Comparison of ENCODE assay signal across 13 cellular contexts in genomic region chr2:113258748-113259147, GRCh38. TPM values are rescaled to one million over a fixed set of nuclear protein-coding genes. Genes with fewer than 3 reads are reported as not detected.
DNase-seq lines count a peak whose midpoint lies in the region; ATAC-seq and TF ChIP-seq lines count a peak whose summit lies in the region.
"Had no signal": no experiment of that assay in that cellular context is flagged by ENCODE, and none has a peak within 500 bp of the region (broad histone marks: within the 10 kb centered on the region; RNA-seq: fewer than 3 reads in every experiment).

No MANE protein-coding gene starts in this region.

- H3K4me1 Mint-ChIP-seq in nephron, result peaks cover 29% of the 10 kb centered on the region

- no peak for TF ChIP-seq CTCF in WERI-Rb-1 (IDR thresholded peaks at IDR 0.05; ENCODE audit: low read depth, low read length)
- TF ChIP-seq CTCF in nephron (IDR thresholded peaks at IDR 0.05; ENCODE audit: unreplicated experiment in 3 of 3), result no peak
- TF ChIP-seq CTCF in upper lobe of right lung (IDR thresholded peaks at IDR 0.05), result no peak

- H3K27ac Mint-ChIP-seq in nephron, result peak overlapping the region in 2 of 3 experiments; percentile 7 to 28

- H3K4me3 Mint-ChIP-seq in nephron, result no peak overlapping the region

- H3K4me3 ChIP-seq in WERI-Rb-1 (ENCODE audit: low read depth, low read length) (no peak overlapping the region; the same call in 1 of the 2 replicates), upper lobe of right lung (no peak overlapping the region)
- H3K4me3 ChIP-seq: A549 had no signal

- ATAC-seq in upper lobe of right lung (peak; percentile 33), HG03354 (IDR thresholded peaks at IDR 0.05; ENCODE audit: poor library complexity, severe bottlenecking, unreplicated experiment) (no peak)
- ATAC-seq: A549 had no signal

- H3K27ac ChIP-seq in WERI-Rb-1 (peak overlapping the region; percentile 55), upper lobe of right lung (no peak overlapping the region)

- H3K27me3 Mint-ChIP-seq in nephron (ENCODE audit: low read depth), result peaks cover 21% of the 10 kb centered on the region

- peaks cover 2% of the 10 kb centered on the region for H3K4me1 ChIP-seq in upper lobe of right lung

- no peaks in the 10 kb centered on the region for H3K36me3 ChIP-seq in WERI-Rb-1
- no peaks in the 10 kb centered on the region for H3K36me3 ChIP-seq in upper lobe of right lung

- peak; percentile 91 for DNase-seq in NCI-H82 (lab: John Stamatoyannopoulos, UW)
- DNase-seq in WERI-Rb-1, result peak; percentile 79
- DNase-seq in upper lobe of right lung, result no peak
- no peak for DNase-seq in cerebellar cortex (ENCODE audit: low spot score)
- no peak for DNase-seq in DMS53 treated with DMSO at 0.1 percent for 48 hours (lab: John Stamatoyannopoulos, UW; ENCODE audit: unreplicated experiment)
- DNase-seq: DMS79 treated with DMSO at 0.1 percent for 48 hours, EL, HCEC 1CT, IMR-90, KBM-7 had no signal

- no peaks in the 10 kb centered on the region for H3K27me3 ChIP-seq in WERI-Rb-1 (ENCODE audit: insufficient read depth, low read depth, severe bottlenecking)
- H3K27me3 ChIP-seq in upper lobe of right lung, result no peaks in the 10 kb centered on the region

- intact Hi-C loops in upper lobe of right lung (cut with DNase I), result no loop called here

- H3K36me3 Mint-ChIP-seq in nephron (ENCODE audit: low read depth), result peaks cover 31% of the 10 kb centered on the region

- H3K9me3 ChIP-seq in WERI-Rb-1 (ENCODE audit: severe bottlenecking) (no peaks in the 10 kb centered on the region), upper lobe of right lung (no peaks in the 10 kb centered on the region)
- H3K9me3 ChIP-seq: A549 had no signal

- H3K9me3 Mint-ChIP-seq in nephron, result no peaks in the 10 kb centered on the region

RNA-seq across cellular contexts. Expression of gene PAX8, which starts 20.0 kb away (rescaled TPM):
- total RNA-seq in upper lobe of right lung, result 1.6 TPM

Comparison
In these comparisons a context has a peak if more than half of its experiments do, and no peak if none do; other contexts are left out.
1. DNase-seq: peak in NCI-H82 (single experiment) and WERI-Rb-1 (single experiment); none in upper lobe of right lung (single experiment), cerebellar cortex (single experiment) and DMS53 treated with DMSO at 0.1 percent for 48 hours (single experiment).